Comparison of ENCODE assay signal across 8 cellular contexts in genomic region chr12:6928703-6929407, GRCh38. TPM values are rescaled to one million over a fixed set of nuclear protein-coding genes. Genes with fewer than 3 reads are reported as not detected.
DNase-seq lines count a peak whose midpoint lies in the region; ATAC-seq, FAIRE-seq and TF ChIP-seq lines count a peak whose summit lies in the region.

No MANE protein-coding gene starts in this region.

- H3K27ac Mint-ChIP-seq in CD8-positive, alpha-beta T cell, result peak overlapping the region; percentile 91
- peak overlapping the region; percentile 98 for H3K27ac Mint-ChIP-seq in neural crest cell (ENCODE audit: unreplicated experiment)

- no peaks in the 10 kb centered on the region for H3K27me3 Mint-ChIP-seq in CD8-positive, alpha-beta T cell (ENCODE audit: low read depth)
- H3K27me3 Mint-ChIP-seq in neural crest cell (ENCODE audit: low read depth), result no peaks in the 10 kb centered on the region

- ATAC-seq in CD8-positive, alpha-beta T cell, result no peak

- no peaks in the 10 kb centered on the region for H3K36me3 ChIP-seq in CD8-positive, alpha-beta T cell (ENCODE audit: insufficient read depth, low read length)
- H3K36me3 ChIP-seq in endocrine pancreas (ENCODE audit: control insufficient read depth, insufficient read depth, low read length), result no peaks in the 10 kb centered on the region

- peak overlapping the region; percentile 85 for H3K4me3 Mint-ChIP-seq in CD8-positive, alpha-beta T cell
- peak overlapping the region; percentile 98 for H3K4me3 Mint-ChIP-seq in neural crest cell

- no peak overlapping the region for H3K27ac ChIP-seq in CD8-positive, alpha-beta T cell (ENCODE audit: low read depth, low read length)

- H3K4me1 ChIP-seq in CD8-positive, alpha-beta T cell (ENCODE audit: insufficient read depth, low read length), result peaks cover 37% of the 10 kb centered on the region
- H3K4me1 ChIP-seq in endocrine pancreas (ENCODE audit: control insufficient read depth, insufficient read depth, low read length), result peaks cover 8% of the 10 kb centered on the region

- intact Hi-C loops in CD8-positive, alpha-beta T cell (cut with DNase I, micrococcal nuclease), result no loop called here

- no peak for TF ChIP-seq CTCF in CD8-positive, alpha-beta T cell (IDR thresholded peaks at IDR 0.05)
- no peak for TF ChIP-seq CTCF in neural crest cell (conservative IDR thresholded peaks at IDR 0.05)

- H3K4me3 ChIP-seq in CD8-positive, alpha-beta T cell (ENCODE audit: low read depth, low read length), result peak overlapping the region; percentile 46
- peak overlapping the region; percentile 25 for H3K4me3 ChIP-seq in endocrine pancreas (ENCODE audit: control insufficient read depth, insufficient read depth, low read length)

- H3K9ac ChIP-seq in endocrine pancreas (ENCODE audit: control insufficient read depth, insufficient read depth, low read length), result peak overlapping the region; percentile 67

- POLR2A ChIA-PET in CD8-positive, alpha-beta T cell (lab: Charles Lee), result interaction anchor here (0.9 to 6.6 kb wide), 5 partner anchors 9 to 56 kb away, joined by 3 to 31 read pairs (median 6); partner anchors contain the start of genes C12orf57, RNU7-1 and SPSB2

- H3K27me3 ChIP-seq in CD8-positive, alpha-beta T cell (ENCODE audit: insufficient read depth, low read length), result no peaks in the 10 kb centered on the region
- no peaks in the 10 kb centered on the region for H3K27me3 ChIP-seq in endocrine pancreas (ENCODE audit: control insufficient read depth, insufficient read depth, low read length)

- peaks cover 7% of the 10 kb centered on the region for H3K36me3 Mint-ChIP-seq in CD8-positive, alpha-beta T cell
- H3K36me3 Mint-ChIP-seq in neural crest cell (ENCODE audit: low read depth), result peaks cover 5% of the 10 kb centered on the region

- H3K9me3 ChIP-seq in CD8-positive, alpha-beta T cell (ENCODE audit: low read length), result no peaks in the 10 kb centered on the region
- H3K9me3 ChIP-seq in endocrine pancreas (ENCODE audit: control insufficient read depth, low read length), result no peaks in the 10 kb centered on the region

- CTCF ChIA-PET in CD8-positive, alpha-beta T cell (lab: Charles Lee), result interaction anchor here (0.6 to 8.6 kb wide), 2 partner anchors 10 to 180 kb away, joined by 3 to 180 read pairs; partner anchors contain the start of genes C12orf57, C1RL and RNU7-1

- FAIRE-seq in frontal cortex (lab: Jason Lieb, UNC), result no peak

- no peaks in the 10 kb centered on the region for H3K9me3 Mint-ChIP-seq in CD8-positive, alpha-beta T cell
- H3K9me3 Mint-ChIP-seq in neural crest cell, result no peaks in the 10 kb centered on the region

- peak in 1 of 7 experiments; percentile 13 for DNase-seq in CD8-positive, alpha-beta T cell
- peak; percentile 43 for DNase-seq in NCI-H69 (lab: John Stamatoyannopoulos, UW)
- DNase-seq in neural crest cell (ENCODE audit: low read depth, low spot score), result no peak
- DNase-seq in cortex of kidney (lab: John Stamatoyannopoulos, UW), result no peak
- DNase-seq in frontal cortex (ENCODE audit: low spot score in 2 of 2), result no peak
- no peak for DNase-seq in DMS 273 treated with DMSO at 0.1 percent for 48 hours (lab: John Stamatoyannopoulos, UW)
- no peak for DNase-seq in MV-4-11 (lab: John Stamatoyannopoulos, UW)

- peaks cover 55% of the 10 kb centered on the region for H3K4me1 Mint-ChIP-seq in CD8-positive, alpha-beta T cell (ENCODE audit: low read depth)
- H3K4me1 Mint-ChIP-seq in neural crest cell, result peaks cover 70% of the 10 kb centered on the region

RNA-seq across cellular contexts. Expression of gene ATN1, which starts 1.1 kb away (rescaled TPM):
- 10 to 100 TPM; 26.5 to 33.4 TPM for total RNA-seq in CD8-positive, alpha-beta T cell
- total RNA-seq in neural crest cell (118 and 122 TPM in 2 replicates), frontal cortex (11.8 TPM)

RNA-seq across cellular contexts. Expression of gene ENO2, which starts 14.5 kb away (rescaled TPM):
- 10 to 100 TPM; 95.5 to 99.6 TPM for total RNA-seq in CD8-positive, alpha-beta T cell
- total RNA-seq in neural crest cell, result 67.5 and 68.4 TPM in 2 replicates
- 169 TPM for total RNA-seq in frontal cortex

RNA-seq across cellular contexts. Expression of gene RNU7-1, which starts 14.8 kb away (rescaled TPM):
- total RNA-seq in CD8-positive, alpha-beta T cell, result not detected
- total RNA-seq in neural crest cell, result not detected in 2 replicates
- not detected for total RNA-seq in frontal cortex

RNA-seq across cellular contexts. Expression of gene C12orf57, which starts 15.0 kb away (rescaled TPM):
- 100 to 1,000 TPM; 328 to 356 TPM for total RNA-seq in CD8-positive, alpha-beta T cell
- total RNA-seq in neural crest cell (293 and 298 TPM in 2 replicates), frontal cortex (322 TPM)

RNA-seq across cellular contexts. Expression of gene PTPN6, which starts 22.3 kb away (rescaled TPM):
- total RNA-seq in CD8-positive, alpha-beta T cell, result 10 to 100 TPM; 63.2 to 63.9 TPM
- 0.73 and 1.1 TPM in 2 replicates for total RNA-seq in neural crest cell
- 1.6 TPM for total RNA-seq in frontal cortex
